ENCODE assay signal across 13 cellular contexts in the genomic region with DNA sequence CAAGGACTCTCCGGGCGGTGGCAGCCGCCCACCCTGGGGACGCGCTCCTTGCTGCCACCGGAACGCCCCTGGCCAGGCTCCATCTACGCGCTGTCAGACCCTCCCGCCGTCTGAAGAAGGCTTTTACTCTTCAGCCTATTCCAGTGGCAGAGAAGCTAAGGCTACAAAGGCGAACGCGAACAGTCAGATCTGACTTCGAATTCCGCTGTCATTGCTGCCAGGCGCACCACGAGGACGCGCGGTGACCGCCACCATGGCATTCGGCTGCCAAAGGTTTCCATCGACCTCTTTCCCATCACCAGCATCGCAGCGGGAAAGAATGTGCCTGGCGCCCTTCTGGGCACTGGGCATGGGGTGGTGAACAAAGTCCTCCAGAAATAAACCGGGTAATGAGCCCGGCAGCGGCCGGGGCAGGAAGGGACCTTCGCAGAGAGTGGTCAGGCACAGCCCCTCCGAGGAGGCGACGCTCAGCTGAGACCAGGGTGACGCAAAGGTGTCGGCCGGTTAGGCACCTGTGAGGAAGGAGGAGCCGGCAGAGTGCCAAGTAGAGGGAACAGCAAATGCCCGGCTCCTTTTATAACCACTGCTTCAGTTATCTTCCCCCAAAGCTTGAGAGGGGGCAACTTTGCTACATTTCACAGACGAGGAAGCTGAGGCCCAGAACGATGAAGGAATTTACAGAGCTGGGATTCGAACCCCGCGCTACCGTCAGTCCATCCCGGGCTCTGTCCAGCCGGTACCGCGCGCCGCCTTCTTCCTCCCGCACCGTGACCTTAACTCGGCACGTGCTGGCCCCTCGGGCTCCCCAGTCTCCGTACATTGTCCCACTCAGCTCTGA. TPM values are rescaled to one million over a fixed set of nuclear protein-coding genes. Genes with fewer than 3 reads are reported as not detected.
DNase-seq lines count a peak whose midpoint lies in the region; TF ChIP-seq lines count a peak whose summit lies in the region.
"Had no signal": no experiment of that assay in that cellular context is flagged by ENCODE, and none has a peak within 500 bp of the region (broad histone marks: within the 10 kb centered on the region; RNA-seq: fewer than 3 reads in every experiment).

No MANE protein-coding gene starts in this region.

- H3K9me2 ChIP-seq in hepatocyte (replicated peaks; ENCODE audit: insufficient read depth): no peaks in the 10 kb centered on the region

- no peak overlapping the region for H2AK5ac ChIP-seq in trophoblast cell (ENCODE audit: low read length)

- H4K20me1 ChIP-seq in hepatocyte (ENCODE audit: insufficient read depth, poor library complexity, severe bottlenecking): no peaks in the 10 kb centered on the region

- H2BK120ac ChIP-seq in trophoblast cell (ENCODE audit: insufficient read depth, low read length, poor library complexity): no peak overlapping the region

- H3K23ac ChIP-seq in trophoblast cell (ENCODE audit: low read length): no peak overlapping the region

- H3K4me1 ChIP-seq in ES-I3 (ENCODE audit: insufficient read depth, low read length): no peaks in the 10 kb centered on the region; the same call in 1 of the 2 replicates
- peaks cover 21% of the 10 kb centered on the region for H3K4me1 ChIP-seq in hepatocyte (ENCODE audit: insufficient read depth)
- H3K4me1 ChIP-seq in trophoblast cell (ENCODE audit: control insufficient read depth in 1 of 2, insufficient read depth in 2 of 2, low read length in 2 of 2): peaks cover 5 to 6% of the 10 kb centered on the region in 2 experiments

- H3K27ac ChIP-seq in hepatocyte (no peak overlapping the region), trophoblast cell (ENCODE audit: low read depth, low read length) (no peak overlapping the region)

- no peak overlapping the region for H2BK12ac ChIP-seq in trophoblast cell (ENCODE audit: low read length)

- H2AFZ ChIP-seq in hepatocyte (no peak overlapping the region), trophoblast cell (ENCODE audit: insufficient read depth, low read length, poor library complexity) (no peak overlapping the region)

- H4K8ac ChIP-seq in trophoblast cell (ENCODE audit: low read depth, low read length): no peak overlapping the region

- H3K14ac ChIP-seq in trophoblast cell (ENCODE audit: low read length): no peak overlapping the region

- no peak overlapping the region for H3K4ac ChIP-seq in trophoblast cell (ENCODE audit: low read depth, low read length)

- no peaks in the 10 kb centered on the region for H3K9me3 ChIP-seq in ES-I3 (ENCODE audit: control insufficient read depth, insufficient read depth, low read length)
- no peaks in the 10 kb centered on the region for H3K9me3 ChIP-seq in hepatocyte (ENCODE audit: low read depth)
- H3K9me3 ChIP-seq in trophoblast cell (ENCODE audit: insufficient read depth, low read depth, low read length): peaks cover 9% of the 10 kb centered on the region

- no peak for DNase-seq in hepatocyte (ENCODE audit: low spot score)
- DNase-seq in trophoblast cell: no peak
- DNase-seq in SIG-M5 treated with dmso at 0.1 percent for 504 hours (lab: John Stamatoyannopoulos, UW; ENCODE audit: unreplicated experiment): no peak
- DNase-seq in stimulated activated CD4-positive, alpha-beta T cell treated with anti-CD3 and anti-CD28 coated beads, Interleukin-2, amount 100 ng/mL, for 24 hours: no peak
- no peak for DNase-seq in CD1c-positive myeloid dendritic cell (ENCODE audit: extremely low spot score)
- DNase-seq: CD4-positive, CD25-positive, alpha-beta regulatory T cell; OCI-M1 had no signal

- H3K18ac ChIP-seq in trophoblast cell (ENCODE audit: low read length): no peak overlapping the region

- H3K79me2 ChIP-seq in hepatocyte: no peaks in the 10 kb centered on the region
- H3K79me2 ChIP-seq in trophoblast cell (ENCODE audit: control insufficient read depth, insufficient read depth, low read length, poor library complexity): no peaks in the 10 kb centered on the region

- H3K4me2 ChIP-seq in hepatocyte: peak overlapping the region; percentile 81
- peak overlapping the region; percentile 41 for H3K4me2 ChIP-seq in trophoblast cell (ENCODE audit: low read length)

- no peak for TF ChIP-seq RAD21 in Ishikawa (IDR thresholded peaks at IDR 0.05; ENCODE audit: low read depth)

- no peak for TF ChIP-seq EP300 in Ishikawa (IDR thresholded peaks at IDR 0.05; ENCODE audit: borderline replicate concordance)

- H3K27me3 ChIP-seq in hepatocyte (peaks cover 94% of the 10 kb centered on the region), trophoblast cell (ENCODE audit: insufficient read depth, low read length) (peaks cover 71% of the 10 kb centered on the region)

- H2BK5ac ChIP-seq in trophoblast cell (ENCODE audit: low read depth, low read length, poor library complexity): no peak overlapping the region

- peak overlapping the region; percentile 13; the same call in 1 of the 2 replicates for H3K9ac ChIP-seq in ES-I3 (ENCODE audit: low read depth, low read length)
- no peak overlapping the region for H3K9ac ChIP-seq in trophoblast cell (ENCODE audit: low read length)

- whole genome bisulfite sequencing in hepatocyte (ENCODE audit: low lambda C conversion rate, missing lambda C conversion rate): 14% methylated on average over 57 of the region's 58 CpGs
- no CpG with 5 or more reads among the region's 58 CpGs for WGBS in trophoblast cell (ENCODE audit: extremely low coverage, insufficient coverage, insufficient read length)

- no peak for TF ChIP-seq CTCF in hepatocyte (IDR thresholded peaks at IDR 0.05; ENCODE audit: poor library complexity)

- no peak overlapping the region for H4K91ac ChIP-seq in trophoblast cell (ENCODE audit: low read depth, low read length)

- H4K12ac ChIP-seq in trophoblast cell (ENCODE audit: low read depth, low read length): no peak overlapping the region

- no peaks in the 10 kb centered on the region for H3K79me1 ChIP-seq in trophoblast cell (ENCODE audit: low read length)

- H3K4me3 ChIP-seq in hepatocyte (no peak overlapping the region), trophoblast cell (ENCODE audit: low read depth, low read length) (no peak overlapping the region)

- H3K36me3 ChIP-seq in ES-I3 (ENCODE audit: insufficient read depth, low read length): no peaks in the 10 kb centered on the region
- H3K36me3 ChIP-seq in hepatocyte (replicated peaks; ENCODE audit: insufficient read depth, low read depth): no peaks in the 10 kb centered on the region
- H3K36me3 ChIP-seq in trophoblast cell (ENCODE audit: control insufficient read depth in 1 of 2, insufficient read depth in 2 of 2, low read length in 2 of 2): no peaks in the 10 kb centered on the region

TF ChIP-seq in Ishikawa, 13 proteins besides CTCF, POLR2A, EP300 and RAD21:
- TF ChIP-seq TEAD4 (IDR thresholded peaks at IDR 0.05): no peak
- TF ChIP-seq, protein P1, sequence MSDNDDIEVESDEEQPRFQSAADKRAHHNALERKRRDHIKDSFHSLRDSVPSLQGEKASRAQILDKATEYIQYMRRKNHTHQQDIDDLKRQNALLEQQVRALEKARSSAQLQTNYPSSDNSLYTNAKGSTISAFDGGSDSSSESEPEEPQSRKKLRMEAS (IDR thresholded peaks at IDR 0.05): peak; percentile 48; the same call in 1 of the 2 replicates

RNA-seq across cellular contexts. Expression of a gene that starts 1.9 kb away (rescaled TPM):
- total RNA-seq in hepatocyte: not detected in 2 replicates
- polyA plus RNA-seq in hepatocyte: not detected in 2 replicates
- not detected in 2 replicates for polyA plus RNA-seq in trophoblast cell (2013)
- total RNA-seq: CD4-positive, CD25-positive, alpha-beta regulatory T cell; dermis microvascular lymphatic vessel endothelial cell; fibroblast of villous mesenchyme; sciatic nerve had no signal
- polyA plus RNA-seq: CD4-positive, CD25-positive, alpha-beta regulatory T cell; keratinocyte had no signal
